ENCODE assay signal across 25 cellular contexts in genomic region chr3:162769559-162769958, GRCh38.
DNase-seq lines count a peak whose midpoint lies in the region; FAIRE-seq and TF ChIP-seq lines count a peak whose summit lies in the region.
"Had no signal": no experiment of that assay in that cellular context is flagged by ENCODE, and none has a peak within 500 bp of the region (broad histone marks: within the 10 kb centered on the region; RNA-seq: fewer than 3 reads in every experiment).

No MANE protein-coding gene starts in this region.

- H3K4me1 Mint-ChIP-seq in HFFc6 (ENCODE audit: low read depth): peaks cover 13% of the 10 kb centered on the region
- H3K4me1 Mint-ChIP-seq: activated CD4-positive, alpha-beta T cell treated with anti-CD3 and anti-CD28 coated beads, Interleukin-2, amount 10 ng/mL, durations not matched to agents 7 days and 5 days; activated naive CD8-positive, alpha-beta T cell treated with anti-CD3 and anti-CD28 coated beads for 36 hours; B cell; natural killer cell; T-helper 17 cell had no signal

- FAIRE-seq in RCC 7860 (lab: Jason Lieb, UNC): peak; percentile 24
- FAIRE-seq: colon, H1 had no signal

- H3K36me3 Mint-ChIP-seq in HFFc6 (ENCODE audit: low read depth): peaks cover 6% of the 10 kb centered on the region; the same call in 1 of the 2 replicates
- H3K36me3 Mint-ChIP-seq: activated naive CD8-positive, alpha-beta T cell treated with anti-CD3 and anti-CD28 coated beads for 36 hours; natural killer cell had no signal

- peaks cover 6% of the 10 kb centered on the region for H3K9me3 Mint-ChIP-seq in HFFc6

- no peak overlapping the region for H3K4me3 ChIP-seq in epithelial cell of esophagus (ENCODE audit: low read length)
- H3K4me3 ChIP-seq: PC-9, stomach, tibial nerve had no signal

- TF ChIP-seq CTCF in epithelial cell of esophagus (IDR thresholded peaks at IDR 0.05; ENCODE audit: insufficient read depth, low read depth, low read length, missing control alignments): no peak
- TF ChIP-seq CTCF in HFFc6 (IDR thresholded peaks at IDR 0.05): no peak

- peak; percentile 50 for DNase-seq in ELR (ENCODE audit: low read depth)
- DNase-seq in RCC 7860 (ENCODE audit: low spot score): peak; percentile 12
- peak; percentile 36 for DNase-seq in epithelial cell of esophagus (ENCODE audit: low read depth)
- peak; percentile 54 for DNase-seq in renal cortical epithelial cell (ENCODE audit: low read depth)
- no peak for DNase-seq in NCI-H2081 treated with DMSO at 0.1 percent for 48 hours (lab: John Stamatoyannopoulos, UW)
- DNase-seq in HFFc6: no peak
- no peak for DNase-seq in activated CD8-positive, alpha-beta memory T cell treated with anti-CD3 and anti-CD28 coated beads for 24 hours
- DNase-seq: activated CD4-positive, alpha-beta T cell treated with anti-CD3 and anti-CD28 coated beads, Interleukin-2, amount 10 ng/mL, durations not matched to agents 7 days and 5 days; activated CD8-positive, alpha-beta memory T cell treated with anti-CD3 and anti-CD28 coated beads, Interleukin-2, amount 50 U/mL, for 48 hours; activated naive CD8-positive, alpha-beta T cell treated with anti-CD3 and anti-CD28 coated beads for 36 hours; effector memory CD8-positive, alpha-beta T cell; head of caudate nucleus; KBM-7; natural killer cell; NCI-H187 treated with DMSO at 0.1 percent for 48 hours; NCI-H345; PC-9; right cardiac atrium; stomach; T-helper 17 cell had no signal

- H3K27me3 Mint-ChIP-seq in HFFc6 (ENCODE audit: insufficient read depth): no peaks in the 10 kb centered on the region
- H3K27me3 Mint-ChIP-seq: activated CD4-positive, alpha-beta T cell treated with anti-CD3 and anti-CD28 coated beads, Interleukin-2, amount 10 ng/mL, durations not matched to agents 7 days and 5 days; activated naive CD8-positive, alpha-beta T cell treated with anti-CD3 and anti-CD28 coated beads for 36 hours; B cell; effector memory CD8-positive, alpha-beta T cell; T-helper 17 cell had no signal

- no peak overlapping the region for H3K27ac Mint-ChIP-seq in HFFc6
- H3K27ac Mint-ChIP-seq: activated CD4-positive, alpha-beta T cell treated with anti-CD3 and anti-CD28 coated beads, Interleukin-2, amount 10 ng/mL, durations not matched to agents 7 days and 5 days; activated naive CD8-positive, alpha-beta T cell treated with anti-CD3 and anti-CD28 coated beads for 36 hours; activated T-helper 2 cell treated with anti-CD3 and anti-CD28 coated beads, Interferon-gamma antibody, Interleukin-2, Interleukin-4, amounts not matched to agents 10 μg/mL and 5 μg/mL and 100 μg/mL, durations not matched to agents 14 hours and 24 hours and 36 hours; B cell; effector memory CD8-positive, alpha-beta T cell; natural killer cell; T-helper 17 cell had no signal

- no peak overlapping the region for H3K4me3 Mint-ChIP-seq in HFFc6
- H3K4me3 Mint-ChIP-seq: activated CD4-positive, alpha-beta T cell treated with anti-CD3 and anti-CD28 coated beads, Interleukin-2, amount 10 ng/mL, durations not matched to agents 7 days and 5 days; activated naive CD8-positive, alpha-beta T cell treated with anti-CD3 and anti-CD28 coated beads for 36 hours; B cell; effector memory CD8-positive, alpha-beta T cell; natural killer cell; T-helper 17 cell had no signal

Comparison
In these comparisons a context has a peak if more than half of its experiments do, and no peak if none do; other contexts are left out.
1. DNase-seq: peak in ELR (single experiment), RCC 7860 (single experiment), epithelial cell of esophagus (single experiment) and renal cortical epithelial cell (single experiment); none in NCI-H2081 treated with DMSO at 0.1 percent for 48 hours (single experiment), HFFc6 (single experiment) and activated CD8-positive, alpha-beta memory T cell treated with anti-CD3 and anti-CD28 coated beads for 24 hours (single experiment).